1 cellular context compared by ENCODE assay signal in genomic region chr20:42272516-42272915, GRCh38.
TF ChIP-seq lines count a peak whose summit lies in the region.

No MANE protein-coding gene starts in this region.

TF ChIP-seq in neural cell, 6 proteins besides CTCF, POLR2A, EP300 and RAD21 (continued from another document):
- TF ChIP-seq REST (IDR thresholded peaks at IDR 0.05; ENCODE audit: borderline replicate concordance): no peak
